Comparison of ENCODE assay signal across 16 cellular contexts in the genomic region with DNA sequence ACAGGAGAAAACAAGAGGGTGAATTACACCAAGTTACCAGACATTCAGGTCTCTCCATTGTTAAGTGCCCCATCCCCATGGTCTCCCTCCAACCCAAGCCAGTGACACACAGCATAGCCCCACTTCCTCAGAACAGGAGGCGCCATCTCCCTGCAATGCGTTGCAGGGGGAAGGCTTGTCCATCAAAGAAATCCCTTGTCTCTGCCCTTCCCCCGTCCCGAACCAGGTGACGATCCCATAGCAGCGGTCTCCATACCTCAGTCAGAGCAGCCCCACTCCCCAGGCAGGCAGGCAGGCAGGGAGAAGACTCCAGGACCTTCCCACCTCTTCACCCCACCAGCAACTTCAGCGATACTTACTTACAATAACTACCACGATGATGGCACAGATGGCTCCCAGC. TPM values are rescaled to one million over a fixed set of nuclear protein-coding genes. Genes with fewer than 3 reads are reported as not detected.
DNase-seq lines count a peak whose midpoint lies in the region; ATAC-seq and TF ChIP-seq lines count a peak whose summit lies in the region.
"Had no signal": no experiment of that assay in that cellular context is flagged by ENCODE, and none has a peak within 500 bp of the region (broad histone marks: within the 10 kb centered on the region; RNA-seq: fewer than 3 reads in every experiment).

No MANE protein-coding gene starts in this region.

- H3K4me1 Mint-ChIP-seq in CD14-positive monocyte, result peaks cover 74% of the 10 kb centered on the region
- H3K4me1 Mint-ChIP-seq in activated naive CD8-positive, alpha-beta T cell treated with anti-CD3 and anti-CD28 coated beads for 36 hours, result peaks cover 87% of the 10 kb centered on the region
- H3K4me1 Mint-ChIP-seq in natural killer cell, result peaks cover 74 to 89% of the 10 kb centered on the region in 2 donors

- intact Hi-C loops in CD14-positive monocyte (cut with micrococcal nuclease), result loop anchor here (5.0 kb wide), 4 partner anchors 37 to 142 kb away; partner anchors contain the start of gene IFFO1 (in 1 of the 2)
- intact Hi-C loops in natural killer cell (cut with micrococcal nuclease), result loop anchor here (5.0 kb wide), 1 partner anchor 143 kb away; the partner anchor contains the start of gene CHD4

- H3K9me3 Mint-ChIP-seq in CD14-positive monocyte, result no peaks in the 10 kb centered on the region
- H3K9me3 Mint-ChIP-seq in activated naive CD8-positive, alpha-beta T cell treated with anti-CD3 and anti-CD28 coated beads for 36 hours, result peaks cover 5% of the 10 kb centered on the region
- H3K9me3 Mint-ChIP-seq in natural killer cell, result no peaks in the 10 kb centered on the region

- ATAC-seq in GM18505 (IDR thresholded peaks at IDR 0.05; ENCODE audit: unreplicated experiment) (no peak), natural killer cell (no peak), GM19397 (IDR thresholded peaks at IDR 0.05; ENCODE audit: unreplicated experiment) (no peak)
- ATAC-seq: mucosa of descending colon, psoas muscle had no signal

- H3K4me3 Mint-ChIP-seq in CD14-positive monocyte, result no peak overlapping the region
- peak overlapping the region; percentile 84 for H3K4me3 Mint-ChIP-seq in activated naive CD8-positive, alpha-beta T cell treated with anti-CD3 and anti-CD28 coated beads for 36 hours
- peak overlapping the region; percentile 74 for H3K4me3 Mint-ChIP-seq in natural killer cell

- no peak for DNase-seq in CD14-positive monocyte (ENCODE audit: low spot score)
- DNase-seq in activated naive CD8-positive, alpha-beta T cell treated with anti-CD3 and anti-CD28 coated beads for 36 hours, result no peak
- no peak for DNase-seq in natural killer cell
- no peak for DNase-seq in COLO668 (lab: John Stamatoyannopoulos, UW; ENCODE audit: unreplicated experiment)
- DNase-seq in activated gamma-delta T cell (lab: John Stamatoyannopoulos, UW), result no peak
- no peak for DNase-seq in stimulated activated naive CD4-positive, alpha-beta T cell treated with Interleukin-2 at 50 U/mL for 16 hours (lab: John Stamatoyannopoulos, UW)
- DNase-seq: BE2C, mucosa of descending colon, NCI-H1105 treated with DMSO at 0.1 percent for 48 hours, psoas muscle had no signal

- no peak for TF ChIP-seq CTCF in CD14-positive monocyte (IDR thresholded peaks at IDR 0.05)
- no peak for TF ChIP-seq CTCF in natural killer cell (IDR thresholded peaks at IDR 0.05)

- peak; percentile 25 for TF ChIP-seq POLR2A in GM18505 (IDR thresholded peaks at IDR 0.05; ENCODE audit: borderline replicate concordance, extremely low read depth, insufficient read depth, insufficient read length)

- H3K27ac Mint-ChIP-seq in CD14-positive monocyte, result peak overlapping the region in 5 of 7 donors; percentile 1 to 71 (median 8)
- peak overlapping the region; percentile 93 for H3K27ac Mint-ChIP-seq in activated naive CD8-positive, alpha-beta T cell treated with anti-CD3 and anti-CD28 coated beads for 36 hours
- peak overlapping the region; percentile 95 to 97 for H3K27ac Mint-ChIP-seq in natural killer cell

- peaks cover 65 to 68% of the 10 kb centered on the region in 2 donors for H3K36me3 Mint-ChIP-seq in CD14-positive monocyte
- H3K36me3 Mint-ChIP-seq in activated naive CD8-positive, alpha-beta T cell treated with anti-CD3 and anti-CD28 coated beads for 36 hours, result peaks cover 95% of the 10 kb centered on the region
- peaks cover 7% of the 10 kb centered on the region for H3K36me3 Mint-ChIP-seq in natural killer cell

- H3K27me3 Mint-ChIP-seq in CD14-positive monocyte (ENCODE audit: low read depth in 3 of 3) (peaks cover 0 to 2% (median 1%) of the 10 kb centered on the region in 3 donors), natural killer cell (ENCODE audit: low read depth in 2 of 2) (no peaks in the 10 kb centered on the region)
- no peaks in the 10 kb centered on the region for H3K27me3 Mint-ChIP-seq in activated naive CD8-positive, alpha-beta T cell treated with anti-CD3 and anti-CD28 coated beads for 36 hours

RNA-seq across cellular contexts. Expression of gene VAMP1, which starts 5.9 kb away (rescaled TPM):
- polyA plus RNA-seq in CD14-positive monocyte, result under 1 TPM; 0.84 to 0.85 TPM
- total RNA-seq in activated naive CD8-positive, alpha-beta T cell treated with anti-CD3 and anti-CD28 coated beads for 36 hours, result 10 to 100 TPM; 34.8 to 35.7 TPM
- total RNA-seq in natural killer cell, result 10 to 100 TPM; 81.0 to 84.3 (median 83.8) TPM

RNA-seq across cellular contexts. Expression of gene TAPBPL, which starts 12.7 kb away (rescaled TPM):
- polyA plus RNA-seq in CD14-positive monocyte, result 100 to 1,000 TPM in 1 of 2 donors, 10 to 100 TPM in 1; 91.8 to 145 TPM
- total RNA-seq in activated naive CD8-positive, alpha-beta T cell treated with anti-CD3 and anti-CD28 coated beads for 36 hours, result 10 to 100 TPM; 23.7 to 26.6 TPM
- 10 to 100 TPM; 43.0 to 51.4 (median 46.9) TPM for total RNA-seq in natural killer cell

RNA-seq across cellular contexts. Expression of gene CD27, which starts 19.8 kb away (rescaled TPM):
- polyA plus RNA-seq in CD14-positive monocyte, result 1 to 10 TPM in 1 of 2 donors, under 1 TPM in 1; 0.88 to 1.2 TPM
- 100 to 1,000 TPM; 175 to 181 TPM for total RNA-seq in activated naive CD8-positive, alpha-beta T cell treated with anti-CD3 and anti-CD28 coated beads for 36 hours
- 10 to 100 TPM in 1 of 3 donors, 1 to 10 TPM in 2; 2.7 to 13.7 (median 3.1) TPM for total RNA-seq in natural killer cell
- total RNA-seq: cardiac muscle cell, endothelial cell of umbilical vein, SJSA1 had no signal
- polyA plus RNA-seq: endothelial cell of umbilical vein, keratinocyte had no signal

RNA-seq across cellular contexts. Expression of gene MRPL51, which starts 28.5 kb away (rescaled TPM):
- 100 to 1,000 TPM; 189 to 238 TPM for polyA plus RNA-seq in CD14-positive monocyte
- total RNA-seq in activated naive CD8-positive, alpha-beta T cell treated with anti-CD3 and anti-CD28 coated beads for 36 hours, result 100 to 1,000 TPM; 311 to 312 TPM
- total RNA-seq in natural killer cell, result 10 to 100 TPM; 32.8 to 48.3 (median 45.4) TPM

RNA-seq across cellular contexts. Expression of gene NCAPD2, which starts 29.4 kb away (rescaled TPM):
- polyA plus RNA-seq in CD14-positive monocyte, result 1 to 10 TPM; 6.2 to 8.3 TPM
- 100 to 1,000 TPM; 167 to 171 TPM for total RNA-seq in activated naive CD8-positive, alpha-beta T cell treated with anti-CD3 and anti-CD28 coated beads for 36 hours
- 10 to 100 TPM; 38.8 to 53.1 (median 44.1) TPM for total RNA-seq in natural killer cell

Comparison
In these comparisons a context has a peak if more than half of its experiments do, and no peak if none do; other contexts are left out.
1. H3K27ac Mint-ChIP-seq: peak in every context shown above with its lines; median percentile 96 in natural killer cell; 93 in activated naive CD8-positive, alpha-beta T cell treated with anti-CD3 and anti-CD28 coated beads for 36 hours; 8 in CD14-positive monocyte.
2. H3K4me3 Mint-ChIP-seq: peak in activated naive CD8-positive, alpha-beta T cell treated with anti-CD3 and anti-CD28 coated beads for 36 hours (single experiment) and natural killer cell (single experiment); none in CD14-positive monocyte (0 of 2).
3. RNA of gene CD27, which starts 19.8 kb away (total RNA-seq): 175 to 181 TPM in activated naive CD8-positive, alpha-beta T cell treated with anti-CD3 and anti-CD28 coated beads for 36 hours; 2.7 to 13.7 TPM in natural killer cell; every median in the first group is over 10 times any median in the second.